In genomic region chr10:79072041-79072441, GRCh38 we compare ENCODE assay signal across 10 cellular contexts. TPM values are rescaled to one million over a fixed set of nuclear protein-coding genes. Genes with fewer than 3 reads are reported as not detected.
DNase-seq lines count a peak whose midpoint lies in the region; ATAC-seq and TF ChIP-seq lines count a peak whose summit lies in the region.
"Had no signal": no experiment of that assay in that cellular context is flagged by ENCODE, and none has a peak within 500 bp of the region (broad histone marks: within the 10 kb centered on the region; RNA-seq: fewer than 3 reads in every experiment).

No MANE protein-coding gene starts in this region.

- peaks cover 80% of the 10 kb centered on the region for H3K79me2 ChIP-seq in hepatocyte

- no peaks in the 10 kb centered on the region for H3K27me3 Mint-ChIP-seq in Caco-2 (ENCODE audit: insufficient read depth, unreplicated experiment)
- H3K27me3 Mint-ChIP-seq in activated B cell treated with CpG ODN at 0.5 μM for 24 hours = peaks cover 32% of the 10 kb centered on the region

- TF ChIP-seq CTCF in Caco-2 (IDR thresholded peaks at IDR 0.05; ENCODE audit: insufficient read depth in 1 of 2, low read depth in 1 of 2, low read length in 1 of 2, severe bottlenecking in 1 of 2, unreplicated experiment in 1 of 2) (no peak), activated B cell treated with CpG ODN at 0.5 μM for 24 hours (IDR thresholded peaks at IDR 0.05) (no peak), hepatocyte (IDR thresholded peaks at IDR 0.05; ENCODE audit: poor library complexity) (no peak), retinal pigment epithelial cell (conservative IDR thresholded peaks at IDR 0.05; ENCODE audit: low read depth, low read length) (no peak)

- no peaks in the 10 kb centered on the region for H3K9me3 Mint-ChIP-seq in Caco-2 (ENCODE audit: unreplicated experiment)
- no peaks in the 10 kb centered on the region for H3K9me3 Mint-ChIP-seq in activated B cell treated with CpG ODN at 0.5 μM for 24 hours
- no peaks in the 10 kb centered on the region for H3K9me3 Mint-ChIP-seq in activated naive CD4-positive, alpha-beta T cell treated with anti-CD3 and anti-CD28 coated beads, Interleukin-2, amount 50 U/mL, for 72 hours

- H3K4me3 Mint-ChIP-seq in Caco-2 (ENCODE audit: unreplicated experiment) (peak overlapping the region; percentile 74), activated B cell treated with CpG ODN at 0.5 μM for 24 hours (peak overlapping the region; percentile 15)

- no peaks in the 10 kb centered on the region for H3K9me2 ChIP-seq in hepatocyte (replicated peaks; ENCODE audit: insufficient read depth)

- peaks cover 68% of the 10 kb centered on the region for H4K20me1 ChIP-seq in hepatocyte (ENCODE audit: insufficient read depth, poor library complexity, severe bottlenecking)

- H3K27me3 ChIP-seq in Caco-2 (replicated peaks; ENCODE audit: control insufficient read depth, insufficient read depth, low read length) (no peaks in the 10 kb centered on the region), hepatocyte (no peaks in the 10 kb centered on the region)

- TSS peak; percentile 23 for BruUV-seq in Caco-2 (replicated peaks; lab: Mats Ljungman, UMichigan)

- WGBS in hepatocyte (ENCODE audit: low lambda C conversion rate, missing lambda C conversion rate) = 52% methylated on average over 8 of the region's 8 CpGs

- DNase-seq in Caco-2 (no peak), activated B cell treated with CpG ODN at 0.5 μM for 24 hours (no peak), hepatocyte (ENCODE audit: low spot score) (no peak), retinal pigment epithelial cell (ENCODE audit: low read depth) (no peak), NCI-H1436 treated with DMSO at 0.1 percent for 48 hours (lab: John Stamatoyannopoulos, UW) (no peak), NCI-H1930 (lab: John Stamatoyannopoulos, UW) (no peak), retina (no peak)
- no peak for DNase-seq in activated naive CD4-positive, alpha-beta T cell treated with anti-CD3 and anti-CD28 coated beads, Interleukin-2, amount 50 U/mL, for 72 hours (ENCODE audit: low spot score in 2 of 2)
- DNase-seq: activated CD8-positive, alpha-beta memory T cell treated with anti-CD3 and anti-CD28 coated beads, Interleukin-2, amount 50 U/mL, for 4 hours; NCI-H748 treated with DMSO at 0.1 percent for 48 hours had no signal

- no peak overlapping the region for H2AFZ ChIP-seq in hepatocyte

- H3K36me3 ChIP-seq in Caco-2 (ENCODE audit: control insufficient read depth, insufficient read depth, low read length) (no peaks in the 10 kb centered on the region), hepatocyte (replicated peaks; ENCODE audit: insufficient read depth, low read depth) (no peaks in the 10 kb centered on the region)

- H3K9me3 ChIP-seq in Caco-2 (no peaks in the 10 kb centered on the region), hepatocyte (ENCODE audit: low read depth) (no peaks in the 10 kb centered on the region)

- H3K36me3 Mint-ChIP-seq in Caco-2 (ENCODE audit: insufficient read depth, unreplicated experiment) (peaks cover 21% of the 10 kb centered on the region), activated B cell treated with CpG ODN at 0.5 μM for 24 hours (ENCODE audit: low read depth) (peaks cover 5% of the 10 kb centered on the region)
- H3K36me3 Mint-ChIP-seq in activated naive CD4-positive, alpha-beta T cell treated with anti-CD3 and anti-CD28 coated beads, Interleukin-2, amount 50 U/mL, for 72 hours = no peaks in the 10 kb centered on the region

- H3K4me1 ChIP-seq in Caco-2 = peaks cover 56% of the 10 kb centered on the region
- peaks cover 63% of the 10 kb centered on the region for H3K4me1 ChIP-seq in hepatocyte (ENCODE audit: insufficient read depth)

- CTCF ChIA-PET in Caco-2 (lab: Charles Lee) (interaction anchor here (0.6 to 0.7 kb wide), 3 partner anchors 134 to 1827 kb away, joined by 3 to 6 read pairs (median 4); no protein-coding TSS in a partner anchor), activated B cell treated with CpG ODN at 0.5 μM for 24 hours (lab: Charles Lee) (no interaction called here)

- POLR2A ChIA-PET in Caco-2 (lab: Charles Lee) (no interaction called here), activated B cell treated with CpG ODN at 0.5 μM for 24 hours (lab: Charles Lee) (no interaction called here)

- H3K27ac ChIP-seq in hepatocyte = peak overlapping the region; percentile 98

- H3K4me3 ChIP-seq in Caco-2 (ENCODE audit: low read depth, low read length) = peak overlapping the region; percentile 82
- peak overlapping the region; percentile 98 for H3K4me3 ChIP-seq in hepatocyte
- peak overlapping the region; percentile 5 for H3K4me3 ChIP-seq in retinal pigment epithelial cell (ENCODE audit: low read length)

- intact Hi-C loops in Caco-2 (cut with micrococcal nuclease; ENCODE audit: unreplicated experiment) (loop anchor here (5.0 kb wide), 1 partner anchor 860 kb away; no protein-coding TSS in a partner anchor), activated B cell treated with CpG ODN at 0.5 μM for 24 hours (cut with micrococcal nuclease) (no loop called here)

- peaks cover 37% of the 10 kb centered on the region for H3K4me1 Mint-ChIP-seq in Caco-2 (ENCODE audit: low read depth, unreplicated experiment)
- peaks cover 26% of the 10 kb centered on the region for H3K4me1 Mint-ChIP-seq in activated B cell treated with CpG ODN at 0.5 μM for 24 hours

- peak overlapping the region; percentile 98 for H3K4me2 ChIP-seq in hepatocyte

- no peak for ATAC-seq in activated B cell treated with CpG ODN at 0.5 μM for 24 hours (ENCODE audit: low read depth)
- ATAC-seq in activated naive CD4-positive, alpha-beta T cell treated with anti-CD3 and anti-CD28 coated beads, Interleukin-2, amount 50 U/mL, for 72 hours = no peak

- peak overlapping the region; percentile 89 for H3K27ac Mint-ChIP-seq in Caco-2 (ENCODE audit: unreplicated experiment)
- no peak overlapping the region for H3K27ac Mint-ChIP-seq in activated B cell treated with CpG ODN at 0.5 μM for 24 hours
- H3K27ac Mint-ChIP-seq in activated naive CD4-positive, alpha-beta T cell treated with anti-CD3 and anti-CD28 coated beads, Interleukin-2, amount 50 U/mL, for 72 hours = no peak overlapping the region

RNA-seq across cellular contexts. Expression of gene ZMIZ1, which starts 3.3 kb away (rescaled TPM):
- total RNA-seq in Caco-2 (2022) (42.3 and 43.7 TPM in 2 replicates), activated B cell treated with CpG ODN at 0.5 μM for 24 hours (88.2 and 93.9 TPM in 2 replicates), hepatocyte (16.5 and 30.9 TPM in 2 replicates)
- polyA plus RNA-seq in hepatocyte = 32.4 and 34.4 TPM in 2 replicates
- total RNA-seq in activated naive CD4-positive, alpha-beta T cell treated with anti-CD3 and anti-CD28 coated beads, Interleukin-2, amount 50 U/mL, for 72 hours = 10 to 100 TPM; 16.1 to 42.7 TPM

Comparison
In these comparisons a context has a peak if more than half of its experiments do, and no peak if none do; other contexts are left out.
1. H3K4me3 ChIP-seq: peak in every context shown above with its lines; median percentile 98 in hepatocyte; 82 in Caco-2; 5 in retinal pigment epithelial cell.